36 cellular contexts compared by ENCODE assay signal in the genomic region with DNA sequence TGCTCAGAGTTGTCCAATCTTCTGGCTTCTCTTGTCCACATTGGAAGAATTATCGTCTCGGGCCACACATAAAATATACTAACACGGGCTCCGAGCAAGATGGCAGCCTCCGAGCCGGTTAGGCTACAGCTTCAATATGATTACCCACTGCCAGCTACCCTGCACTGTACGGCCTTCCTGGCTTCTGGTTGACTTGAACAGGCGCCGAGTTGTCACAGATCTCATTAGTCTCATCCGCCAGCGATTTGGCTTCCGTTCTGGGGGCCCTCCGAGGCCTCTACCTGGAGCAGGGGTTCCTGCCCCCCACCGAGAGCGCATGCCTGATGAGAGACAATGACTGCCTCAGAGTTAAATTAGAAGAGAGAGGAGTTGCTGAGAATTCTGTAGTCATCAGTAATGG.
"Had no signal": no experiment of that assay in that cellular context is flagged by ENCODE, and none has a peak within 500 bp of the region (broad histone marks: within the 10 kb centered on the region; RNA-seq: fewer than 3 reads in every experiment).

No MANE protein-coding gene starts in this region.

- H3K27me3 ChIP-seq: adrenal gland, body of pancreas, brain microvascular endothelial cell, breast epithelium had no signal

- H3K4me1 ChIP-seq: body of pancreas, breast epithelium had no signal

- H3K9me3 Mint-ChIP-seq: activated B cell treated with CpG ODN at 0.5 μM for 24 hours; activated CD4-positive, alpha-beta memory T cell treated with anti-CD3 and anti-CD28 coated beads for 36 hours; activated naive CD8-positive, alpha-beta T cell treated with anti-CD3 and anti-CD28 coated beads for 36 hours; activated T-helper 17 cell treated with anti-CD3 and anti-CD28 coated beads, Interleukin-2, amount 50 U/mL, for 72 hours had no signal

- H3K4me3 Mint-ChIP-seq: activated B cell treated with CpG ODN at 0.5 μM for 24 hours; activated CD4-positive, alpha-beta memory T cell treated with anti-CD3 and anti-CD28 coated beads for 36 hours; activated CD4-positive, alpha-beta T cell treated with anti-CD3 and anti-CD28 coated beads, Interleukin-2, amount 10 ng/mL, durations not matched to agents 24 days and 14 days; activated CD8-positive, alpha-beta T cell treated with anti-CD3 and anti-CD28 coated beads for 36 hours; activated naive CD4-positive, alpha-beta T cell treated with anti-CD3 and anti-CD28 coated beads for 36 hours; activated naive CD8-positive, alpha-beta T cell treated with anti-CD3 and anti-CD28 coated beads for 36 hours; activated T-cell treated with anti-CD3 and anti-CD28 coated beads, Interleukin-2, amount 50 U/mL, for 4 hours; activated T-cell treated with anti-CD3 and anti-CD28 coated beads, Interleukin-2, amount 50 U/mL, for 72 hours; activated T-helper 1 cell treated with anti-CD3 and anti-CD28 coated beads, Interleukin-12 subunit alpha, Interleukin-12 subunit beta, Interleukin-2, Interleukin-4 antibody, amounts not matched to agents 30 ng/mL and 10 ng/mL and 1 ng/mL, durations not matched to agents 14 hours and 24 hours and 36 hours; activated T-helper 17 cell treated with anti-CD3 and anti-CD28 coated beads, Interleukin-2, amount 50 U/mL, for 72 hours; T-helper 1 cell treated with Interleukin-12 subunit alpha and Interleukin-12 subunit beta and Interleukin-4 antibody, amounts not matched to agents 30 μg/mL and 1 μg/mL, for 36 hours; T-helper 2 cell treated with Interferon-gamma antibody and Interleukin-4, amounts not matched to agents 5 μg/mL and 100 μg/mL, for 36 hours had no signal

- DNase-seq: activated B cell treated with CpG ODN at 0.5 μM for 24 hours; activated CD4-positive, alpha-beta memory T cell treated with anti-CD3 and anti-CD28 coated beads for 36 hours; activated CD4-positive, alpha-beta T cell treated with anti-CD3 and anti-CD28 coated beads for 4 hours; activated CD4-positive, alpha-beta T cell treated with anti-CD3 and anti-CD28 coated beads, Interleukin-2, amount 10 ng/mL, durations not matched to agents 24 days and 14 days; activated CD4-positive, alpha-beta T cell treated with anti-CD3 and anti-CD28 coated beads, Interleukin-2, amount 50 U/mL, for 1 hour; activated CD4-positive, alpha-beta T cell treated with anti-CD3 and anti-CD28 coated beads, Interleukin-2, amount 50 U/mL, for 4 hours; activated CD4-positive, CD25-positive, alpha-beta regulatory T cell treated with anti-CD3 and anti-CD28 coated beads, Interleukin-2, amount 50 U/mL, for 72 hours; activated CD8-positive, alpha-beta memory T cell treated with anti-CD3 and anti-CD28 coated beads, Interleukin-2, amount 50 U/mL, for 4 hours; activated CD8-positive, alpha-beta T cell treated with anti-CD3 and anti-CD28 coated beads for 36 hours; activated effector memory CD4-positive, alpha-beta T cell treated with anti-CD3 and anti-CD28 coated beads, Interleukin-2, amount 50 U/mL, for 16 hours; activated gamma-delta T cell treated with Interleukin-2 at 50 U/mL for 16 hours; activated naive CD4-positive, alpha-beta T cell; activated naive CD4-positive, alpha-beta T cell treated with anti-CD3 and anti-CD28 coated beads for 36 hours; activated naive CD4-positive, alpha-beta T cell treated with anti-CD3 and anti-CD28 coated beads, Interleukin-2, amount 50 U/mL, for 16 hours; activated naive CD8-positive, alpha-beta T cell treated with anti-CD3 and anti-CD28 coated beads for 36 hours; activated T-cell treated with anti-CD3 and anti-CD28 coated beads for 4 hours; activated T-cell treated with anti-CD3 and anti-CD28 coated beads, Interleukin-2, amount 50 U/mL, for 1 hour; activated T-cell treated with anti-CD3 and anti-CD28 coated beads, Interleukin-2, amount 50 U/mL, for 4 hours; activated T-cell treated with anti-CD3 and anti-CD28 coated beads, Interleukin-2, amount 50 U/mL, for 72 hours; adrenal gland; amniotic stem cell; aorta; body of pancreas; brain microvascular endothelial cell; central memory CD4-positive, alpha-beta T cell; T-helper 2 cell; T-helper 9 cell had no signal

- H3K27me3 Mint-ChIP-seq: activated B cell treated with CpG ODN at 0.5 μM for 24 hours; activated CD4-positive, alpha-beta memory T cell treated with anti-CD3 and anti-CD28 coated beads for 36 hours; activated CD4-positive, alpha-beta T cell treated with anti-CD3 and anti-CD28 coated beads, Interleukin-2, amount 10 ng/mL, durations not matched to agents 24 days and 14 days; activated CD8-positive, alpha-beta T cell treated with anti-CD3 and anti-CD28 coated beads for 36 hours; activated naive CD8-positive, alpha-beta T cell treated with anti-CD3 and anti-CD28 coated beads for 36 hours; activated T-helper 17 cell treated with anti-CD3 and anti-CD28 coated beads, Interleukin-2, amount 50 U/mL, for 72 hours had no signal

- FAIRE-seq: astrocyte, TTC549 had no signal

- H3K27ac Mint-ChIP-seq: activated B cell treated with CpG ODN at 0.5 μM for 24 hours; activated CD4-positive, alpha-beta memory T cell treated with anti-CD3 and anti-CD28 coated beads for 36 hours; activated CD4-positive, alpha-beta T cell treated with anti-CD3 and anti-CD28 coated beads, Interleukin-2, amount 10 ng/mL, durations not matched to agents 24 days and 14 days; activated CD8-positive, alpha-beta T cell treated with anti-CD3 and anti-CD28 coated beads for 36 hours; activated naive CD4-positive, alpha-beta T cell treated with anti-CD3 and anti-CD28 coated beads for 36 hours; activated naive CD8-positive, alpha-beta T cell treated with anti-CD3 and anti-CD28 coated beads for 36 hours; activated T-cell treated with anti-CD3 and anti-CD28 coated beads, Interleukin-2, amount 50 U/mL, for 72 hours; activated T-helper 1 cell treated with anti-CD3 and anti-CD28 coated beads, Interleukin-12 subunit alpha, Interleukin-12 subunit beta, Interleukin-2, Interleukin-4 antibody, amounts not matched to agents 30 ng/mL and 10 ng/mL and 1 ng/mL, durations not matched to agents 14 hours and 24 hours and 36 hours; activated T-helper 17 cell treated with anti-CD3 and anti-CD28 coated beads, Interleukin-2, amount 50 U/mL, for 72 hours; T-helper 1 cell treated with Interleukin-12 subunit alpha and Interleukin-12 subunit beta and Interleukin-4 antibody, amounts not matched to agents 30 μg/mL and 1 μg/mL, for 36 hours; T-helper 2 cell treated with Interferon-gamma antibody and Interleukin-4, amounts not matched to agents 5 μg/mL and 100 μg/mL, for 36 hours had no signal

- H3K36me3 ChIP-seq: adrenal gland, brain microvascular endothelial cell, breast epithelium had no signal

- H3K9me3 ChIP-seq: adrenal gland, body of pancreas, breast epithelium had no signal

- ATAC-seq: activated CD8-positive, alpha-beta T cell treated with anti-CD3 and anti-CD28 coated beads for 36 hours; activated naive CD4-positive, alpha-beta T cell treated with anti-CD3 and anti-CD28 coated beads, Interleukin-2, amount 50 U/mL, for 72 hours; activated T-cell treated with anti-CD3 and anti-CD28 coated beads, Interleukin-2, amount 50 U/mL, for 4 hours; activated T-cell treated with anti-CD3 and anti-CD28 coated beads, Interleukin-2, amount 50 U/mL, for 72 hours; activated T-helper 17 cell treated with anti-CD3 and anti-CD28 coated beads, Interleukin-2, amount 50 U/mL, for 72 hours; body of pancreas had no signal

- H3K4me3 ChIP-seq: adrenal gland, body of pancreas, breast epithelium had no signal

- H3K27ac ChIP-seq: adrenal gland, body of pancreas, brain microvascular endothelial cell, breast epithelium, VCaP had no signal
